Comparison of ENCODE assay signal across 8 cellular contexts in the genomic region with DNA sequence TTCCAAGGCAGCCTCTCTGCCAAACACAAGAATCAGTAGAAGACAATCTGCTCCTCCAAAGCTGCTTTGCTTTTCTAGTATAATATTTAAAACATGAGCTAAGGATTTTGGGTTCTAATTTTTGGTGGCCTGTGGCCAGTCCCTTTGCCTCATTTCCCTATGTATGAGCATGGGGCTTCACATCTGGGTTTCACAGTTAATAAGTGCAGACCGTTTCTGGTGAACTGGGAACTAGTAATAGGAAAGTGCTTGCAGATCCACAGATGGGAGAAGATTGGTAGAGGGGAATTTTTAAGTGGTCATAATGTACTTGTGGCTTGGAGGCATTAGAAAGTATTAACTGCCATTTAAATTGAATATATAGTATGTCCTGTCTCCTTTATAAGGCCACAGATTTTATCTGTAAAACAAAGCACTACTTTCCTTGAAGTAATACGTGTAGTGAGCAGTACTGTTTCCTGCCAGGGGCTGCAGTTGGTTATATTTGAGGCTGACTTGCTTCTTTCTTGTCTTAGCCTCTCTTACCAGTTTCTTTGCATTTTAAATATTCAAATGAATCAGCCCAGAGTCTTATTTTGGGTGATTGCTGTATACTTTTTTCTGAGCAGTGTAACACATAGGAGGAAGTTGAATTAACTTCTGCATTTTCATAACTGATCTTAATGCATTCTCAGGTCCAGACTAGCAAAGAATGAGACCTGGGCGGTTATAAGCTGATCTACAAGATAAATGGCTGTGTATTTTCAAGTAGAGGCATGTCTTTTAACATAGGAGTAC. TPM values are rescaled to one million over a fixed set of nuclear protein-coding genes. Genes with fewer than 3 reads are reported as not detected.
DNase-seq lines count a peak whose midpoint lies in the region; ATAC-seq and TF ChIP-seq lines count a peak whose summit lies in the region.
"Had no signal": no experiment of that assay in that cellular context is flagged by ENCODE, and none has a peak within 500 bp of the region (broad histone marks: within the 10 kb centered on the region; RNA-seq: fewer than 3 reads in every experiment).

No MANE protein-coding gene starts in this region.

- 25 to 29% methylated on average over 3 of the region's 3 CpGs for WGBS in body of pancreas, 2 donors

- no peak for TF ChIP-seq CTCF in body of pancreas (IDR thresholded peaks at IDR 0.05)

- in situ Hi-C loops in HAP-1 (cut with MboI; ENCODE audit: low sequenced_read_pairs), result no loop called here

- H3K27me3 ChIP-seq in HAP-1 (ENCODE audit: low read depth) (no peaks in the 10 kb centered on the region), body of pancreas (no peaks in the 10 kb centered on the region), mononuclear cell (ENCODE audit: insufficient read depth, low read length) (no peaks in the 10 kb centered on the region)

- intact Hi-C loops in body of pancreas (cut with DNase I), result no loop called here

- H3K4me1 ChIP-seq in HAP-1 (peaks cover 30% of the 10 kb centered on the region), body of pancreas (peaks cover 47% of the 10 kb centered on the region), mononuclear cell (ENCODE audit: insufficient read depth, low read length) (peaks cover 63% of the 10 kb centered on the region)

- H3K4me3 ChIP-seq in HAP-1 (peak overlapping the region; percentile 89), body of pancreas (no peak overlapping the region), mononuclear cell (ENCODE audit: low read length) (peak overlapping the region; percentile 99)

- ATAC-seq in GM18517 (IDR thresholded peaks at IDR 0.05; ENCODE audit: unreplicated experiment) (peak; percentile 55), body of pancreas (no peak)

- peak in 1 of 2 experiments; percentile 8 for DNase-seq in HAP-1 (ENCODE audit: low spot score in 2 of 2)
- peak; percentile 78 for DNase-seq in MV-4-11 (lab: John Stamatoyannopoulos, UW)
- DNase-seq in body of pancreas, result no peak
- no peak for DNase-seq in NCI-H1694 (lab: John Stamatoyannopoulos, UW)
- no peak for DNase-seq in SHP77 (lab: John Stamatoyannopoulos, UW)

- H3K9me3 ChIP-seq in HAP-1 (no peaks in the 10 kb centered on the region), body of pancreas (no peaks in the 10 kb centered on the region), mononuclear cell (ENCODE audit: low read depth, low read length) (no peaks in the 10 kb centered on the region)

- H3K36me3 ChIP-seq in HAP-1 (replicated peaks) (peaks cover 11% of the 10 kb centered on the region; the same call in 1 of the 2 replicates), body of pancreas (replicated peaks in 1 of 2; ENCODE audit: insufficient read depth in 1 of 2, low read depth in 2 of 2) (no peaks in the 10 kb centered on the region)

- H3K27ac ChIP-seq in body of pancreas, result peak overlapping the region in 3 of 4 donors; percentile 75 to 92 (median 88)

- no peak for TF ChIP-seq POLR2A in body of pancreas (IDR thresholded peaks at IDR 0.05)

RNA-seq across cellular contexts. Expression of a gene that starts 1.6 kb away (rescaled TPM):
- total RNA-seq in body of pancreas (10 to 100 TPM; 68.6 to 96.2 TPM), mononuclear cell (551 TPM)

RNA-seq across cellular contexts. Expression of a gene that starts 42.2 kb away (rescaled TPM):
- total RNA-seq in body of pancreas (10 to 100 TPM in 1 of 2 donors, 1 to 10 TPM in 1; 3.1 to 90.3 TPM), mononuclear cell (2.9 TPM)
- total RNA-seq: dermis microvascular lymphatic vessel endothelial cell had no signal

RNA-seq across cellular contexts. Expression of a gene that starts 51.3 kb away (rescaled TPM):
- total RNA-seq in body of pancreas, result 100 to 1,000 TPM in 1 of 2 donors, 10 to 100 TPM in 1; 61.5 to 114 TPM
- 27.1 TPM for total RNA-seq in mononuclear cell

RNA-seq across cellular contexts. Expression of a gene that starts 51.7 kb away (rescaled TPM):
- total RNA-seq in body of pancreas, result 10 to 100 TPM; 17.1 to 21.3 TPM
- 14.2 TPM for total RNA-seq in mononuclear cell

RNA-seq across cellular contexts. Expression of a gene that starts 51.8 kb away (rescaled TPM):
- total RNA-seq in body of pancreas (not detected), mononuclear cell (0.10 TPM)
- total RNA-seq: dermis microvascular lymphatic vessel endothelial cell had no signal

Comparison
In these comparisons a context has a peak if more than half of its experiments do, and no peak if none do; other contexts are left out.
1. H3K4me3 ChIP-seq: peak in HAP-1 (single experiment) and mononuclear cell (single experiment); none in body of pancreas (0 of 2).